ENCODE assay signal across 15 cellular contexts in genomic region chr1:221965252-221965651, GRCh38.
"Had no signal": no experiment of that assay in that cellular context is flagged by ENCODE, and none has a peak within 500 bp of the region (broad histone marks: within the 10 kb centered on the region; RNA-seq: fewer than 3 reads in every experiment).

No MANE protein-coding gene starts in this region.

- H3K27ac ChIP-seq: cardiac muscle cell, gastrocnemius medialis, heart right ventricle had no signal

- DNase-seq: activated CD4-positive, alpha-beta memory T cell treated with anti-CD3 and anti-CD28 coated beads for 36 hours; activated CD4-positive, CD25-positive, alpha-beta regulatory T cell treated with anti-CD3 and anti-CD28 coated beads, Interleukin-2, amount 50 U/mL, for 72 hours; activated gamma-delta T cell; activated T-cell treated with anti-CD3 and anti-CD28 coated beads, Interleukin-2, amount 50 U/mL, for 48 hours; gastrocnemius medialis; heart right ventricle; mammary epithelial cell; stimulated activated CD4-positive, alpha-beta T cell treated with anti-CD3 and anti-CD28 coated beads, Interleukin-12 subunit alpha, Interleukin-12 subunit beta, amount 100 ng/mL, for 4 hours; stimulated activated naive CD4-positive, alpha-beta T cell; substantia nigra; T-helper 2 cell; trophoblast cell had no signal

- H3K9me3 Mint-ChIP-seq: activated CD4-positive, alpha-beta memory T cell treated with anti-CD3 and anti-CD28 coated beads for 36 hours; nephron had no signal

- H3K4me3 ChIP-seq: cardiac muscle cell, gastrocnemius medialis, heart right ventricle had no signal

- H3K9me3 ChIP-seq: gastrocnemius medialis, heart right ventricle had no signal

- H3K36me3 ChIP-seq: cardiac muscle cell, gastrocnemius medialis, heart right ventricle had no signal

- H3K36me3 Mint-ChIP-seq: activated CD4-positive, alpha-beta memory T cell treated with anti-CD3 and anti-CD28 coated beads for 36 hours; activated naive CD8-positive, alpha-beta T cell had no signal

- H3K4me3 Mint-ChIP-seq: activated CD4-positive, alpha-beta memory T cell treated with anti-CD3 and anti-CD28 coated beads for 36 hours; activated naive CD8-positive, alpha-beta T cell; nephron had no signal

- H3K4me1 ChIP-seq: gastrocnemius medialis had no signal

- H3K4me1 Mint-ChIP-seq: nephron had no signal

- ATAC-seq: gastrocnemius medialis, heart right ventricle had no signal

- H3K27me3 ChIP-seq: cardiac muscle cell, gastrocnemius medialis, heart right ventricle had no signal

- H3K27ac Mint-ChIP-seq: activated CD4-positive, alpha-beta memory T cell treated with anti-CD3 and anti-CD28 coated beads for 36 hours; nephron had no signal

- H3K27me3 Mint-ChIP-seq: activated CD4-positive, alpha-beta memory T cell treated with anti-CD3 and anti-CD28 coated beads for 36 hours; activated naive CD8-positive, alpha-beta T cell had no signal
